In the genomic region with DNA sequence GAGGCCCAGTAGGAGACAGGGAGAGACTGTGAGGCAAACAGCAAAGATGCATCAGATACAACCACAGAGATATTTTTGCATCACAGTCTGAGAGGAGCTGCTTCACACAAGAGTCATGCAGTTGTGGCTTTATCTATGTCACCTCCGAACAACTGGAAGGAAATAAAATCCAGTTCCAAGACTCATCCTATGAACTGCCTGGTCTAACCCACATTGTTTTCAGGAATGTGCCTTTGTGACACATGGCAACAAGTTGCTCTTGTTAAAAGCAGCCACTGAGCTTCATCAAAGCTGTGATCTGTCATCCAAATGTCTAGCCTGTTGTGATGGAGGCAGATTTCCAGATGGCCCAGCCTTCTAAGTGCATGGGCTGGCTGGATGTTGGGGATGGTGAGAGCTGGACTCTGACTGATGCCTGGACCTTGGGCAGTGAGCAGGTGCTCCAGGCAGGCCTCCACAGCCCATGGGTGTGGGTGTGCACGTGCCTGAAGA, we compare ENCODE assay signal across 1 cellular context.
TF ChIP-seq lines count a peak whose summit lies in the region.

No MANE protein-coding gene starts in this region.

TF ChIP-seq in H1, 55 proteins besides CTCF, POLR2A, EP300 and RAD21:
- TF ChIP-seq SP4 (IDR thresholded peaks at IDR 0.05; ENCODE audit: low read length) (no peak), TEAD4 (IDR thresholded peaks at IDR 0.05; ENCODE audit: low read depth, low read length) (no peak), KDM1A (IDR thresholded peaks at IDR 0.05; ENCODE audit: borderline replicate concordance, low read length) (no peak), SUZ12 (IDR thresholded peaks at IDR 0.05; ENCODE audit: low read length) (no peak), TAF1 (IDR thresholded peaks at IDR 0.05; ENCODE audit: low read depth, low read length) (no peak)
